ENCODE assay signal across 24 cellular contexts in genomic region chr2:164810843-164811242, GRCh38. TPM values are rescaled to one million over a fixed set of nuclear protein-coding genes. Genes with fewer than 3 reads are reported as not detected.
DNase-seq lines count a peak whose midpoint lies in the region; ATAC-seq and TF ChIP-seq lines count a peak whose summit lies in the region.
"Had no signal": no experiment of that assay in that cellular context is flagged by ENCODE, and none has a peak within 500 bp of the region (broad histone marks: within the 10 kb centered on the region; RNA-seq: fewer than 3 reads in every experiment).

No MANE protein-coding gene starts in this region.

- H3K4me1 ChIP-seq in left lung (peaks cover 0 to 19% of the 10 kb centered on the region in 2 donors), upper lobe of right lung (peaks cover 4% of the 10 kb centered on the region)

- H3K36me3 ChIP-seq in left lung = no peaks in the 10 kb centered on the region
- H3K36me3 ChIP-seq in upper lobe of right lung = no peaks in the 10 kb centered on the region
- H3K36me3 ChIP-seq: WERI-Rb-1 had no signal

- no peaks in the 10 kb centered on the region for H3K36me3 Mint-ChIP-seq in activated CD4-positive, alpha-beta memory T cell treated with anti-CD3 and anti-CD28 coated beads, Interleukin-2, amount 10 ng/mL, durations not matched to agents 7 days and 5 days (ENCODE audit: low read depth)
- H3K36me3 Mint-ChIP-seq: naive B cell had no signal

- no peak overlapping the region for H3K4me3 Mint-ChIP-seq in activated CD4-positive, alpha-beta memory T cell treated with anti-CD3 and anti-CD28 coated beads, Interleukin-2, amount 10 ng/mL, durations not matched to agents 7 days and 5 days
- H3K4me3 Mint-ChIP-seq: B cell; dendritic cell treated with granulocyte-macrophage colony-stimulating factor and Interleukin-4, amounts not matched to agents 40 ng/mL and 50 ng/mL, for 4 days; naive B cell; stimulated activated naive CD8-positive, alpha-beta T cell treated with anti-CD3 and anti-CD28 coated beads, Interleukin-15, amount 100 ng/mL, for 72 hours had no signal

- POLR2A ChIA-PET in activated CD4-positive, alpha-beta memory T cell treated with anti-CD3 and anti-CD28 coated beads, Interleukin-2, amount 10 ng/mL, durations not matched to agents 7 days and 5 days (lab: Charles Lee) = no interaction called here

- CTCF ChIA-PET in activated CD4-positive, alpha-beta memory T cell treated with anti-CD3 and anti-CD28 coated beads, Interleukin-2, amount 10 ng/mL, durations not matched to agents 7 days and 5 days (lab: Charles Lee) = no interaction called here

- H3K9me3 Mint-ChIP-seq in activated CD4-positive, alpha-beta memory T cell treated with anti-CD3 and anti-CD28 coated beads, Interleukin-2, amount 10 ng/mL, durations not matched to agents 7 days and 5 days = no peaks in the 10 kb centered on the region
- H3K9me3 Mint-ChIP-seq: dendritic cell treated with granulocyte-macrophage colony-stimulating factor and Interleukin-4, amounts not matched to agents 40 ng/mL and 50 ng/mL, for 4 days; naive B cell; stimulated activated naive CD8-positive, alpha-beta T cell treated with anti-CD3 and anti-CD28 coated beads, Interleukin-15, amount 100 ng/mL, for 72 hours had no signal

- no peaks in the 10 kb centered on the region for H3K27me3 ChIP-seq in left lung
- H3K27me3 ChIP-seq in upper lobe of right lung = no peaks in the 10 kb centered on the region

- H3K27ac Mint-ChIP-seq in activated CD4-positive, alpha-beta memory T cell treated with anti-CD3 and anti-CD28 coated beads, Interleukin-2, amount 10 ng/mL, durations not matched to agents 7 days and 5 days = no peak overlapping the region
- H3K27ac Mint-ChIP-seq: B cell; dendritic cell treated with granulocyte-macrophage colony-stimulating factor and Interleukin-4, amounts not matched to agents 40 ng/mL and 50 ng/mL, for 4 days; stimulated activated naive CD8-positive, alpha-beta T cell treated with anti-CD3 and anti-CD28 coated beads, Interleukin-15, amount 100 ng/mL, for 72 hours had no signal

- no peaks in the 10 kb centered on the region for H3K27me3 Mint-ChIP-seq in activated CD4-positive, alpha-beta memory T cell treated with anti-CD3 and anti-CD28 coated beads, Interleukin-2, amount 10 ng/mL, durations not matched to agents 7 days and 5 days
- H3K27me3 Mint-ChIP-seq: B cell; dendritic cell treated with granulocyte-macrophage colony-stimulating factor and Interleukin-4, amounts not matched to agents 40 ng/mL and 50 ng/mL, for 4 days; naive B cell; stimulated activated naive CD8-positive, alpha-beta T cell treated with anti-CD3 and anti-CD28 coated beads, Interleukin-15, amount 100 ng/mL, for 72 hours had no signal

- no peak for DNase-seq in Right ventricle myocardium superior
- DNase-seq in left ventricle myocardium superior = no peak
- DNase-seq in epithelial cell of prostate (ENCODE audit: low read depth, low spot score) = no peak
- DNase-seq in left lung = no peak
- DNase-seq in upper lobe of right lung = no peak
- no peak for DNase-seq in NCI-H2171 treated with DMSO at 0.1 percent for 48 hours (lab: John Stamatoyannopoulos, UW)
- no peak for DNase-seq in activated CD4-positive, alpha-beta memory T cell treated with anti-CD3 and anti-CD28 coated beads, Interleukin-2, amount 10 ng/mL, durations not matched to agents 7 days and 5 days
- DNase-seq: 8988T; activated CD4-positive, alpha-beta T cell treated with anti-CD3 and anti-CD28 coated beads, Interleukin-2, amount 50 U/mL, for 4 hours; activated CD8-positive, alpha-beta memory T cell treated with anti-CD3 and anti-CD28 coated beads, Interleukin-2, amount 50 U/mL, for 48 hours; activated gamma-delta T cell; DMS79 treated with DMSO at 0.1 percent for 48 hours; MM.1S; naive B cell; NCI-H1436 treated with DMSO at 0.1 percent for 48 hours; NCI-H524 treated with DMSO at 0.1 percent for 48 hours; occipital lobe; RPMI8226; SK-N-SH; stimulated activated naive CD8-positive, alpha-beta T cell treated with anti-CD3 and anti-CD28 coated beads, Interleukin-15, amount 100 ng/mL, for 72 hours; WERI-Rb-1 had no signal

- ATAC-seq in Right ventricle myocardium superior (ENCODE audit: poor library complexity) (peak; percentile 51), left ventricle myocardium superior (no peak), left lung (peak; percentile 57), upper lobe of right lung (peak; percentile 57), GM18505 (IDR thresholded peaks at IDR 0.05; ENCODE audit: unreplicated experiment) (no peak)
- ATAC-seq: stimulated activated naive CD8-positive, alpha-beta T cell treated with anti-CD3 and anti-CD28 coated beads, Interleukin-15, amount 100 ng/mL, for 72 hours had no signal

- no peak for TF ChIP-seq POLR2A in GM18505 (IDR thresholded peaks at IDR 0.05; ENCODE audit: borderline replicate concordance, extremely low read depth, insufficient read depth, insufficient read length)

- intact Hi-C loops in Right ventricle myocardium superior (cut with DNase I) (no loop called here), left ventricle myocardium superior (cut with micrococcal nuclease) (no loop called here), left lung (cut with DNase I) (no loop called here), upper lobe of right lung (cut with DNase I) (no loop called here)

- H3K9me3 ChIP-seq in left lung = no peaks in the 10 kb centered on the region
- no peaks in the 10 kb centered on the region for H3K9me3 ChIP-seq in upper lobe of right lung
- H3K9me3 ChIP-seq: SK-N-SH had no signal

- H3K4me3 ChIP-seq in left lung = no peak overlapping the region
- H3K4me3 ChIP-seq in upper lobe of right lung = no peak overlapping the region

- H3K27ac ChIP-seq in epithelial cell of prostate = peak overlapping the region; percentile 19
- H3K27ac ChIP-seq in left lung = no peak overlapping the region
- H3K27ac ChIP-seq in upper lobe of right lung = no peak overlapping the region
- H3K27ac ChIP-seq: WERI-Rb-1 had no signal

- no peaks in the 10 kb centered on the region for H3K4me1 Mint-ChIP-seq in activated CD4-positive, alpha-beta memory T cell treated with anti-CD3 and anti-CD28 coated beads, Interleukin-2, amount 10 ng/mL, durations not matched to agents 7 days and 5 days
- H3K4me1 Mint-ChIP-seq: stimulated activated naive CD8-positive, alpha-beta T cell treated with anti-CD3 and anti-CD28 coated beads, Interleukin-15, amount 100 ng/mL, for 72 hours had no signal

- TF ChIP-seq CTCF in left lung (IDR thresholded peaks at IDR 0.05) = no peak
- TF ChIP-seq CTCF in upper lobe of right lung (IDR thresholded peaks at IDR 0.05) = no peak

RNA-seq across cellular contexts. Expression of gene COBLL1, which starts 30.8 kb away (rescaled TPM):
- 12.1 TPM for total RNA-seq in Right ventricle myocardium superior
- total RNA-seq in left ventricle myocardium superior = 17.0 TPM
- total RNA-seq in left lung = 10 to 100 TPM; 65.0 to 74.8 TPM
- 95.3 TPM for total RNA-seq in upper lobe of right lung
- total RNA-seq in activated CD4-positive, alpha-beta memory T cell treated with anti-CD3 and anti-CD28 coated beads, Interleukin-2, amount 10 ng/mL, durations not matched to agents 7 days and 5 days = not detected

Comparison
In these comparisons a context has a peak if more than half of its experiments do, and no peak if none do; other contexts are left out.
1. ATAC-seq: peak in Right ventricle myocardium superior (single experiment), left lung (single experiment) and upper lobe of right lung (single experiment); none in left ventricle myocardium superior (single experiment) and GM18505 (single experiment).
2. RNA of gene COBLL1, which starts 30.8 kb away (total RNA-seq): 95.3 TPM in upper lobe of right lung (single experiment), 65.0 to 74.8 TPM in left lung, 17.0 TPM in left ventricle myocardium superior (single experiment) and 12.1 TPM in Right ventricle myocardium superior (single experiment); not detected in activated CD4-positive, alpha-beta memory T cell treated with anti-CD3 and anti-CD28 coated beads, Interleukin-2, amount 10 ng/mL, durations not matched to agents 7 days and 5 days; every median in the first group is over 10 times any median in the second.